ENCODE assay signal across 19 cellular contexts in the genomic region with DNA sequence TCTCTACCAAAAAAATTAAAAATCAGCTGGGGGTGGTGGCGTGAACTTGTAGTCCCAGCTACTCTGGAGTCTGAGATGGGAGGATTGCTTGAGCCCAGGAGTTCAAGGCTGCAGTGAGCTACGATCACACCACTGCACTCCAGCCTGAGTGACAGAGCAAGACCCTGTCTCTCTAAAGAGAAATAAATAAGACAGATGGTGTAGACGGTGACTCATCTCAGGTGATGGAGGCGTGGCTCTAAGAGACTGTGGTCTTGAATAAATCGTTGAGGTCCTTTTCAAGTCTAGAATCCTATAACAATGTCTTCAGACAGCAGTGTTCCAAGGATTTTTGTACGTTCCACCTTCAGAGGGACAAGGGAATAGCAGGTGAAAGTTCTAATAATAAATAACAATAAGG. TPM values are rescaled to one million over a fixed set of nuclear protein-coding genes. Genes with fewer than 3 reads are reported as not detected.
DNase-seq lines count a peak whose midpoint lies in the region; ATAC-seq and TF ChIP-seq lines count a peak whose summit lies in the region.
"Had no signal": no experiment of that assay in that cellular context is flagged by ENCODE, and none has a peak within 500 bp of the region (broad histone marks: within the 10 kb centered on the region; RNA-seq: fewer than 3 reads in every experiment).

No MANE protein-coding gene starts in this region.

- H4K20me1 ChIP-seq in smooth muscle cell (ENCODE audit: low read depth) = peaks cover 79% of the 10 kb centered on the region

- H3K27ac Mint-ChIP-seq in IgD-negative memory B cell = peak overlapping the region in 2 of 3 donors; percentile 1 to 23
- H3K27ac Mint-ChIP-seq in activated naive CD8-positive, alpha-beta T cell treated with anti-CD3 and anti-CD28 coated beads for 36 hours = peak overlapping the region; percentile 5
- H3K27ac Mint-ChIP-seq: activated CD8-positive, alpha-beta memory T cell treated with anti-CD3 and anti-CD28 coated beads, Interleukin-2, amount 10 ng/mL, durations not matched to agents 7 days and 5 days; nephron progenitor cell had no signal

- H3K27me3 ChIP-seq in smooth muscle cell (ENCODE audit: low read depth) = no peaks in the 10 kb centered on the region
- H3K27me3 ChIP-seq: adrenal gland, heart right ventricle had no signal

- H3K36me3 Mint-ChIP-seq in activated T-cell treated with anti-CD3 and anti-CD28 coated beads, Interleukin-2, amount 50 U/mL, for 4 hours (ENCODE audit: insufficient read depth) = peaks cover 14% of the 10 kb centered on the region
- H3K36me3 Mint-ChIP-seq in IgD-negative memory B cell = peaks cover 4% of the 10 kb centered on the region
- H3K36me3 Mint-ChIP-seq in activated naive CD8-positive, alpha-beta T cell treated with anti-CD3 and anti-CD28 coated beads for 36 hours = peaks cover 37% of the 10 kb centered on the region

- no peak for TF ChIP-seq CTCF in smooth muscle cell (IDR thresholded peaks at IDR 0.05; ENCODE audit: borderline replicate concordance, insufficient read depth, poor library complexity, severe bottlenecking)

- no peaks in the 10 kb centered on the region for H3K27me3 Mint-ChIP-seq in activated T-cell treated with anti-CD3 and anti-CD28 coated beads, Interleukin-2, amount 50 U/mL, for 4 hours (ENCODE audit: low read depth)
- peaks cover 1% of the 10 kb centered on the region for H3K27me3 Mint-ChIP-seq in IgD-negative memory B cell
- no peaks in the 10 kb centered on the region for H3K27me3 Mint-ChIP-seq in activated naive CD8-positive, alpha-beta T cell treated with anti-CD3 and anti-CD28 coated beads for 36 hours
- H3K27me3 Mint-ChIP-seq: activated CD8-positive, alpha-beta memory T cell treated with anti-CD3 and anti-CD28 coated beads, Interleukin-2, amount 10 ng/mL, durations not matched to agents 7 days and 5 days had no signal

- DNase-seq in activated T-cell treated with anti-CD3 and anti-CD28 coated beads, Interleukin-2, amount 50 U/mL, for 4 hours = peak; percentile 39
- no peak for DNase-seq in activated T-cell treated with anti-CD3 and anti-CD28 coated beads, Interleukin-2, amount 50 U/mL, for 48 hours
- peak; percentile 27 for DNase-seq in activated naive CD8-positive, alpha-beta T cell treated with anti-CD3 and anti-CD28 coated beads for 36 hours
- DNase-seq in smooth muscle cell (lab: John Stamatoyannopoulos, UW; ENCODE audit: unreplicated experiment) = no peak
- DNase-seq in UCSD-AML1 (lab: John Stamatoyannopoulos, UW; ENCODE audit: unreplicated experiment) = no peak
- DNase-seq in DMS114 treated with DMSO at 0.1 percent for 48 hours (lab: John Stamatoyannopoulos, UW; ENCODE audit: unreplicated experiment) = no peak
- DNase-seq: activated CD8-positive, alpha-beta memory T cell treated with anti-CD3 and anti-CD28 coated beads, Interleukin-2, amount 10 ng/mL, durations not matched to agents 7 days and 5 days; adrenal gland; caudate nucleus; effector CD8-positive, alpha-beta T cell; HCEC 1CT; heart right ventricle; islet precursor cell; mammary epithelial cell; NCI-H1436 treated with DMSO at 0.1 percent for 48 hours; nephron progenitor cell; stimulated activated CD4-positive, alpha-beta T cell treated with anti-CD3 and anti-CD28 coated beads, Interleukin-15, amount 100 ng/mL, for 24 hours had no signal

- H3K9me3 Mint-ChIP-seq in activated T-cell treated with anti-CD3 and anti-CD28 coated beads, Interleukin-2, amount 50 U/mL, for 4 hours = no peaks in the 10 kb centered on the region
- no peaks in the 10 kb centered on the region for H3K9me3 Mint-ChIP-seq in IgD-negative memory B cell
- H3K9me3 Mint-ChIP-seq in activated naive CD8-positive, alpha-beta T cell treated with anti-CD3 and anti-CD28 coated beads for 36 hours = no peaks in the 10 kb centered on the region

- peaks cover 62% of the 10 kb centered on the region for H3K4me1 Mint-ChIP-seq in activated T-cell treated with anti-CD3 and anti-CD28 coated beads, Interleukin-2, amount 50 U/mL, for 4 hours (ENCODE audit: low read depth)
- H3K4me1 Mint-ChIP-seq in IgD-negative memory B cell = peaks cover 31 to 33% (median 33%) of the 10 kb centered on the region in 3 donors
- H3K4me1 Mint-ChIP-seq in activated naive CD8-positive, alpha-beta T cell treated with anti-CD3 and anti-CD28 coated beads for 36 hours = peaks cover 57% of the 10 kb centered on the region

- H3K27ac ChIP-seq in smooth muscle cell (ENCODE audit: low read depth) = peak overlapping the region; percentile 52

- H3K79me2 ChIP-seq in smooth muscle cell (ENCODE audit: low read depth) = peaks cover 96% of the 10 kb centered on the region

- H3K4me1 ChIP-seq in smooth muscle cell (ENCODE audit: low read depth) = peaks cover 10% of the 10 kb centered on the region

- no peak overlapping the region for H3K4me3 Mint-ChIP-seq in activated T-cell treated with anti-CD3 and anti-CD28 coated beads, Interleukin-2, amount 50 U/mL, for 4 hours
- H3K4me3 Mint-ChIP-seq in IgD-negative memory B cell = peak overlapping the region in 2 of 4 donors; percentile 19 to 88
- H3K4me3 Mint-ChIP-seq in activated naive CD8-positive, alpha-beta T cell treated with anti-CD3 and anti-CD28 coated beads for 36 hours = no peak overlapping the region
- H3K4me3 Mint-ChIP-seq: nephron progenitor cell had no signal

- no peak overlapping the region for H2AFZ ChIP-seq in smooth muscle cell (ENCODE audit: low read depth)

- H3K9me3 ChIP-seq in smooth muscle cell (replicated peaks; ENCODE audit: low read depth) = no peaks in the 10 kb centered on the region
- H3K9me3 ChIP-seq: adrenal gland, heart right ventricle had no signal

- WGBS in smooth muscle cell (ENCODE audit: low lambda C conversion rate) = 71% methylated on average over 6 of the region's 6 CpGs

- ATAC-seq in activated T-cell treated with anti-CD3 and anti-CD28 coated beads, Interleukin-2, amount 50 U/mL, for 4 hours = no peak
- no peak for ATAC-seq in HG02759 (IDR thresholded peaks at IDR 0.05; ENCODE audit: unreplicated experiment)
- ATAC-seq: activated CD8-positive, alpha-beta memory T cell treated with anti-CD3 and anti-CD28 coated beads, Interleukin-2, amount 10 ng/mL, durations not matched to agents 7 days and 5 days; heart right ventricle had no signal

- H3K36me3 ChIP-seq in smooth muscle cell (ENCODE audit: low read depth) = no peaks in the 10 kb centered on the region
- H3K36me3 ChIP-seq: adrenal gland, heart right ventricle had no signal

- no peaks in the 10 kb centered on the region for H3F3A ChIP-seq in smooth muscle cell (ENCODE audit: low read depth)

- H3K4me2 ChIP-seq in smooth muscle cell = no peak overlapping the region

- H3K4me3 ChIP-seq in smooth muscle cell = no peak overlapping the region
- H3K4me3 ChIP-seq: adrenal gland, heart right ventricle had no signal

- H3K9ac ChIP-seq in smooth muscle cell (ENCODE audit: low read depth) = no peak overlapping the region

RNA-seq across cellular contexts. Expression of gene PFKFB3, which starts 53.8 kb away (rescaled TPM):
- 10 to 100 TPM; 60.5 to 77.0 (median 68.8) TPM for total RNA-seq in activated T-cell treated with anti-CD3 and anti-CD28 coated beads, Interleukin-2, amount 50 U/mL, for 4 hours
- polyA plus RNA-seq in IgD-negative memory B cell (7.0 TPM), smooth muscle cell (68.3 and 73.4 TPM in 2 replicates)
- 10 to 100 TPM; 72.6 to 73.0 TPM for total RNA-seq in activated naive CD8-positive, alpha-beta T cell treated with anti-CD3 and anti-CD28 coated beads for 36 hours
- 45.7 and 61.3 TPM in 2 replicates for total RNA-seq in smooth muscle cell

Comparison
In these comparisons a context has a peak if more than half of its experiments do, and no peak if none do; other contexts are left out.
1. DNase-seq: peak in activated T-cell treated with anti-CD3 and anti-CD28 coated beads, Interleukin-2, amount 50 U/mL, for 4 hours (single experiment) and activated naive CD8-positive, alpha-beta T cell treated with anti-CD3 and anti-CD28 coated beads for 36 hours (single experiment); none in activated T-cell treated with anti-CD3 and anti-CD28 coated beads, Interleukin-2, amount 50 U/mL, for 48 hours (0 of 2), smooth muscle cell (single experiment), UCSD-AML1 (single experiment) and DMS114 treated with DMSO at 0.1 percent for 48 hours (single experiment).